ENCODE assay signal across 8 cellular contexts in the genomic region with DNA sequence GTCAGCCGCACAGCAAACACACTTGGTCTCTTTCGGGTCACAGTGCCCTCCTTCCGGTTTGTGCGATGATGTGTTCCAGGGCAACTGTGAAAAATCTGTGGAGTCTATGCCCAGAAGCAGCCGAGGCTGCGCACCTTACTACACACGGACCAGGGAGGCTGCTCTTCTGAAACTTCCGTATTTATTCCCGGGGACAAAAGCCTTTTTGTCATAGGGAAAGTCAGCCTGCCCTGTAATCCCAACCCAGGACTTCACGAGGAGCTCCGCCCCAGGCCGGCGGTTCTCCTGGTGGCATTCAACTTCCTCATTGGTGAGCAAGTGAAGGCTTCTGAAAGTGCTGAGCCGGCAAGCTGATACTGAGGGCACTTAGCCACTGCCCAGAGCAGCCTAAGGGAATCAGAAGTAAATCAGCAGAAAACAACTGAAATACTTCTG.
DNase-seq lines count a peak whose midpoint lies in the region; ATAC-seq and TF ChIP-seq lines count a peak whose summit lies in the region.

No MANE protein-coding gene starts in this region.

- no peaks in the 10 kb centered on the region for H3K27me3 Mint-ChIP-seq in glutamatergic neuron (ENCODE audit: unreplicated experiment)

- H3K27me3 ChIP-seq in heart left ventricle, result no peaks in the 10 kb centered on the region

- intact Hi-C loops in heart left ventricle (cut with DNase I), result loop anchor here in 1 of 10 donors (10.0 kb wide), 1 partner anchor 63 kb away; no protein-coding TSS in a partner anchor

- peak overlapping the region in 2 of 12 donors; percentile 34 to 83 for H3K27ac ChIP-seq in heart left ventricle

- ATAC-seq in HG03457 (IDR thresholded peaks at IDR 0.05; ENCODE audit: unreplicated experiment), result peak; percentile 57
- peak; percentile 59 to 85 (median 82) for ATAC-seq in heart left ventricle
- ATAC-seq in HG02885 (IDR thresholded peaks at IDR 0.05; ENCODE audit: poor library complexity, unreplicated experiment), result no peak
- no peak for ATAC-seq in GM18873 (IDR thresholded peaks at IDR 0.05; ENCODE audit: low FRiP score, unreplicated experiment)

- H3K4me3 Mint-ChIP-seq in glutamatergic neuron (ENCODE audit: unreplicated experiment), result no peak overlapping the region

- no peak overlapping the region for H3K27ac Mint-ChIP-seq in glutamatergic neuron (ENCODE audit: unreplicated experiment)

- DNase-seq in COLO668 (lab: John Stamatoyannopoulos, UW; ENCODE audit: unreplicated experiment), result peak; percentile 66
- peak; percentile 63 for DNase-seq in UCSD-AML1 (lab: John Stamatoyannopoulos, UW; ENCODE audit: unreplicated experiment)
- peak; percentile 41 to 74 (median 53) for DNase-seq in heart left ventricle
- peak; percentile 23 for DNase-seq in retina
- DNase-seq in glutamatergic neuron, result no peak

- TF ChIP-seq POLR2A in heart left ventricle (IDR thresholded peaks at IDR 0.05), result no peak

- 62 to 67% (median 62%) methylated on average over 10 to 14 of the region's 14 CpGs for WGBS in heart left ventricle, 4 donors

- peaks cover 4% of the 10 kb centered on the region for H3K36me3 Mint-ChIP-seq in glutamatergic neuron (ENCODE audit: unreplicated experiment)

- TF ChIP-seq CTCF in heart left ventricle (IDR thresholded peaks at IDR 0.05) (no peak), glutamatergic neuron (IDR thresholded peaks at IDR 0.05; ENCODE audit: partially characterized antibody, unreplicated experiment) (no peak)

- peak overlapping the region in 5 of 12 donors; percentile 4 to 45 (median 29) for H3K4me3 ChIP-seq in heart left ventricle

- H3K36me3 ChIP-seq in heart left ventricle, result no peaks in the 10 kb centered on the region

- peaks cover 0 to 19% (median 0%) of the 10 kb centered on the region in 12 donors for H3K4me1 ChIP-seq in heart left ventricle

- peaks cover 7% of the 10 kb centered on the region for H3K4me1 Mint-ChIP-seq in glutamatergic neuron (ENCODE audit: low read depth, unreplicated experiment)

- H3K9me3 Mint-ChIP-seq in glutamatergic neuron (ENCODE audit: unreplicated experiment), result peaks cover 4% of the 10 kb centered on the region

- no peaks in the 10 kb centered on the region for H3K9me3 ChIP-seq in heart left ventricle

Comparison
In these comparisons a context has a peak if more than half of its experiments do, and no peak if none do; other contexts are left out.
1. ATAC-seq: peak in HG03457 (single experiment) and heart left ventricle (4 of 4); none in HG02885 (single experiment) and GM18873 (single experiment).